Comparison of ENCODE assay signal across 21 cellular contexts in the genomic region with DNA sequence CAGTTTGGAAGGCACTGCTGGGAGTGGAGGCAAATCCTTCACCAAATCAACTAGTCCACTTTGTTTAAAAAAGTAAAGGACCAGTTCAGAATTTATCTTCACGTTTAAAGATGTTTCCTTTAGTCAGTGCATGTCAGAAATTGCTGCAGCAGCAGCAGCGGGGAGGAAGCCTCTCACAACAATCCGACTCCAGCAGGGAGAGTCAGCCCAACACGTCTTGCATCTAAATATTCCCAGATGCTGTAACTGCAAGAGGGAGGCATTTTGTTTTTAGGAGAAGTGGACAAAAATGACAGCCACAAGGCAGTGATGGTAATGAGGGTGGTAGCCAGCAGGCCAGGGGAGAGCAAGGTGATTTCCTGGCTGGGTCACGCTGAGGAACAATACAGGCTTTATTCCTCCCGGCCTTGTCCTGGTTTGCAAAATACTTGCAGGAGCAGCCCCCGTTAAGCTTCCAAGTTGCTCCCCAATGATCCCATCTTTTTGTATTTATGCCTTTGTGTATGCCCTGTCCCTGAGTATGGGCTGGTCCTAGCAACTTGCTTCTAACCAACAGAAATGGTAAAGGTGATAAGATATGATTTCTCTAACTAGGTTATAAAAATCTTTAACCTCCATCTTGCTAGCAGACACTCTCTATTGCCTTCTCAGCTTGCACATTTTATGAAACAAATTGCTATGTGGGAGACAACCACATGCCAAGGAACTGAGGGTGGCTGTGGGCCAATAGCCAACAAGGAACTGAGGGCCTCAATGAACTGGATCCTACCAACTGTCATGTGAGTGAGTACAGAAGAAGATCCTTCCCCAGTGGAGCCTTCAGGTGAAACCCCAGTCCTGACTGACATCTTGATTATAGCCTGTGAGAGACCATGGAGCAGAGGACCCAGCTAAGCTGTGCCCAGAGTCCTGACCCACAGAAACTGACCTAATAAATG.
A peak's percentile ranks its signal among the peaks of the same experiment; 100 is the strongest.
DNase-seq lines count a peak whose midpoint lies in the region; ATAC-seq, FAIRE-seq and TF ChIP-seq lines count a peak whose summit lies in the region.
"Had no signal": no experiment of that assay in that cellular context is flagged by ENCODE, and none has a peak within 500 bp of the region (broad histone marks: within the 10 kb centered on the region; RNA-seq: fewer than 3 reads in every experiment).

No MANE protein-coding gene starts in this region.

- H3K79me2 ChIP-seq in GM23338 (replicated peaks; ENCODE audit: insufficient read depth) (no peaks in the 10 kb centered on the region), astrocyte (ENCODE audit: insufficient read depth, low read length) (no peaks in the 10 kb centered on the region)

- no peak overlapping the region for H2BK120ac ChIP-seq in neuronal stem cell (ENCODE audit: low read depth, low read length)

- peaks cover 22% of the 10 kb centered on the region for H3K4me1 Mint-ChIP-seq in GM23338
- no peaks in the 10 kb centered on the region for H3K4me1 Mint-ChIP-seq in astrocyte (ENCODE audit: low read depth, unreplicated experiment)

- no peaks in the 10 kb centered on the region for H3K9me2 ChIP-seq in GM23338 (ENCODE audit: insufficient read depth)

- peak overlapping the region; percentile 6 for H2BK15ac ChIP-seq in neuronal stem cell (ENCODE audit: low read length)

- H3K4me3 ChIP-seq in GM23338, result no peak overlapping the region
- no peak overlapping the region for H3K4me3 ChIP-seq in astrocyte (ENCODE audit: insufficient read depth, low read depth, low read length)
- peak overlapping the region in 1 of 2 donors; percentile 35 for H3K4me3 ChIP-seq in neuronal stem cell (ENCODE audit: low read length in 2 of 2)
- H3K4me3 ChIP-seq: PC-9 had no signal

- H3K9me3 ChIP-seq in astrocyte (ENCODE audit: insufficient read depth, low read depth, low read length) (no peaks in the 10 kb centered on the region), neuronal stem cell (replicated peaks in 1 of 2; ENCODE audit: control insufficient read depth in 2 of 2, insufficient read depth in 1 of 2, low read depth in 1 of 2, low read length in 2 of 2) (no peaks in the 10 kb centered on the region)

- DNase-seq in GM23338 (ENCODE audit: low spot score) (peak; percentile 8), astrocyte (ENCODE audit: low read depth) (no peak), kidney tubule cell (ENCODE audit: low spot score) (peak; percentile 12), neuronal stem cell (ENCODE audit: low spot score) (no peak), ecto neural progenitor cell (ENCODE audit: low spot score) (no peak), NCI-H2107 (lab: John Stamatoyannopoulos, UW) (no peak)
- no peak for DNase-seq in activated CD4-positive, CD25-positive, alpha-beta regulatory T cell (lab: John Stamatoyannopoulos, UW)
- DNase-seq: COR-L47, DMS153, EL, HCEC 1CT, KBM-7, NCI-H1105, NCI-H1694 treated with DMSO at 0.1 percent for 48 hours, NCI-H446 treated with DMSO at 0.1 percent for 48 hours, NCI-H774, PC-9 had no signal

- WGBS in neuronal stem cell (ENCODE audit: extremely low coverage in 2 of 2, insufficient read length in 2 of 2, insufficient replicate concordance in 1 of 2), 2 donors, result no CpG with 5 or more reads among the region's 7 CpGs

- no peak overlapping the region for H3K4me3 Mint-ChIP-seq in GM23338
- no peak overlapping the region for H3K4me3 Mint-ChIP-seq in astrocyte (ENCODE audit: unreplicated experiment)

- no peak overlapping the region for H3K27ac ChIP-seq in GM23338 (ENCODE audit: low read depth)
- no peak overlapping the region for H3K27ac ChIP-seq in astrocyte (ENCODE audit: low read depth, low read length)
- peak overlapping the region; percentile 36 for H3K27ac ChIP-seq in neuronal stem cell (replicated peaks; ENCODE audit: low read length)
- H3K27ac ChIP-seq: C4-2B, PC-9 had no signal

- no peak overlapping the region for H3K4ac ChIP-seq in neuronal stem cell (ENCODE audit: low read length)

- H3K9me3 Mint-ChIP-seq in GM23338 (no peaks in the 10 kb centered on the region), astrocyte (ENCODE audit: unreplicated experiment) (no peaks in the 10 kb centered on the region)

- H3K14ac ChIP-seq in neuronal stem cell (ENCODE audit: low read length), result no peak overlapping the region

- H4K20me1 ChIP-seq in GM23338 (replicated peaks; ENCODE audit: insufficient read depth), result no peaks in the 10 kb centered on the region
- no peaks in the 10 kb centered on the region for H4K20me1 ChIP-seq in astrocyte (ENCODE audit: insufficient read depth, low read length)

- H3K36me3 ChIP-seq in GM23338 (ENCODE audit: insufficient read depth), result no peaks in the 10 kb centered on the region
- no peaks in the 10 kb centered on the region for H3K36me3 ChIP-seq in astrocyte (ENCODE audit: insufficient read depth, low read length)
- no peaks in the 10 kb centered on the region for H3K36me3 ChIP-seq in neuronal stem cell (replicated peaks in 1 of 2; ENCODE audit: control insufficient read depth in 2 of 2, insufficient read depth in 2 of 2, low read length in 2 of 2)

- peak overlapping the region; percentile 57; the same call in 1 of the 2 replicates for H3K4me2 ChIP-seq in GM23338
- no peak overlapping the region for H3K4me2 ChIP-seq in astrocyte (ENCODE audit: low read length)
- no peak overlapping the region for H3K4me2 ChIP-seq in neuronal stem cell (ENCODE audit: insufficient read depth, low read length, poor library complexity, severe bottlenecking)
- H3K4me2 ChIP-seq: PC-9 had no signal

- TF ChIP-seq CTCF in GM23338 (conservative IDR thresholded peaks at IDR 0.05; ENCODE audit: low read depth in 2 of 2) (no peak), astrocyte (IDR thresholded peaks at IDR 0.05; ENCODE audit: insufficient read depth, low read depth, low read length) (no peak)

- H3K27ac Mint-ChIP-seq in GM23338, result no peak overlapping the region
- no peak overlapping the region for H3K27ac Mint-ChIP-seq in astrocyte (ENCODE audit: unreplicated experiment)

- H2AK5ac ChIP-seq in neuronal stem cell (ENCODE audit: low read depth, low read length), result no peak overlapping the region

- H3K4me1 ChIP-seq in GM23338 (ENCODE audit: insufficient read depth) (peaks cover 23% of the 10 kb centered on the region), astrocyte (ENCODE audit: insufficient read depth, low read length) (no peaks in the 10 kb centered on the region), neuronal stem cell (ENCODE audit: control insufficient read depth in 2 of 2, insufficient read depth in 1 of 2, low read depth in 1 of 2, low read length in 2 of 2) (peaks cover 10 to 18% of the 10 kb centered on the region in 2 donors)

- H3K27me3 ChIP-seq in GM23338 (ENCODE audit: insufficient read depth), result no peaks in the 10 kb centered on the region
- no peaks in the 10 kb centered on the region for H3K27me3 ChIP-seq in astrocyte (ENCODE audit: insufficient read depth, low read length)
- H3K27me3 ChIP-seq in neuronal stem cell (ENCODE audit: control insufficient read depth in 3 of 3, insufficient read depth in 3 of 3, low read depth in 1 of 3, low read length in 3 of 3), result no peaks in the 10 kb centered on the region

- H3K18ac ChIP-seq in neuronal stem cell (ENCODE audit: low read length), result peak overlapping the region; percentile 31

- H2AFZ ChIP-seq in GM23338, result peak overlapping the region; percentile 98
- peak overlapping the region; percentile 9 for H2AFZ ChIP-seq in astrocyte (ENCODE audit: low read depth, low read length)
- peak overlapping the region; percentile 78 for H2AFZ ChIP-seq in neuronal stem cell (ENCODE audit: low read length)
- H2AFZ ChIP-seq: PC-9 had no signal

- no peak overlapping the region for H3K23ac ChIP-seq in neuronal stem cell (ENCODE audit: low read depth, low read length, poor library complexity)

- no peak overlapping the region for H4K8ac ChIP-seq in neuronal stem cell (ENCODE audit: low read depth, low read length)

- no peak for FAIRE-seq in astrocyte (lab: Jason Lieb, UNC)
- FAIRE-seq: A204.1, HTR-8/SVneo had no signal

- no peaks in the 10 kb centered on the region for H3F3A ChIP-seq in GM23338 (replicated peaks; ENCODE audit: low read depth)

- no peaks in the 10 kb centered on the region for H3K79me1 ChIP-seq in neuronal stem cell (ENCODE audit: low read depth, low read length)

- H2BK5ac ChIP-seq in neuronal stem cell (ENCODE audit: low read length), result no peak overlapping the region

- H2BK12ac ChIP-seq in neuronal stem cell (ENCODE audit: low read length), result no peak overlapping the region

- H3K9ac ChIP-seq in astrocyte (ENCODE audit: low read length) (no peak overlapping the region), neuronal stem cell (ENCODE audit: low read depth, low read length, poor library complexity) (peak overlapping the region; percentile 24)

- H3K27me3 Mint-ChIP-seq in GM23338 (ENCODE audit: insufficient read depth, low read depth, poor library complexity), result peaks cover 4% of the 10 kb centered on the region
- no peaks in the 10 kb centered on the region for H3K27me3 Mint-ChIP-seq in astrocyte (ENCODE audit: low read depth, unreplicated experiment)

- peak overlapping the region; percentile 65 for H4K91ac ChIP-seq in neuronal stem cell (ENCODE audit: low read depth, low read length, poor library complexity)

- ATAC-seq in GM23338 (peak; percentile 77), HG03457 (IDR thresholded peaks at IDR 0.05; ENCODE audit: unreplicated experiment) (no peak)

- no peaks in the 10 kb centered on the region for H3K36me3 Mint-ChIP-seq in GM23338 (ENCODE audit: low read depth)
- H3K36me3 Mint-ChIP-seq in astrocyte (ENCODE audit: low read depth, unreplicated experiment), result no peaks in the 10 kb centered on the region

TF ChIP-seq in GM23338, 12 proteins besides CTCF, POLR2A, EP300 and RAD21 (continues in another document):
- no peak for TF ChIP-seq POLR2AphosphoS5 (IDR thresholded peaks at IDR 0.05; ENCODE audit: low read depth)
- no peak for TF ChIP-seq EZH2 (IDR thresholded peaks at IDR 0.05; ENCODE audit: low read depth, unreplicated experiment)

Comparison
In these comparisons a context has a peak if more than half of its experiments do, and no peak if none do; other contexts are left out.
1. DNase-seq: peak in GM23338 (single experiment) and kidney tubule cell (single experiment); none in astrocyte (single experiment), neuronal stem cell (single experiment), ecto neural progenitor cell (single experiment), NCI-H2107 (single experiment) and activated CD4-positive, CD25-positive, alpha-beta regulatory T cell (0 of 4).
2. H2AFZ ChIP-seq: peak in every context shown above with its lines; median percentile 98 in GM23338; 78 in neuronal stem cell; 9 in astrocyte.